Comparison of ENCODE assay signal across 13 cellular contexts in the genomic region with DNA sequence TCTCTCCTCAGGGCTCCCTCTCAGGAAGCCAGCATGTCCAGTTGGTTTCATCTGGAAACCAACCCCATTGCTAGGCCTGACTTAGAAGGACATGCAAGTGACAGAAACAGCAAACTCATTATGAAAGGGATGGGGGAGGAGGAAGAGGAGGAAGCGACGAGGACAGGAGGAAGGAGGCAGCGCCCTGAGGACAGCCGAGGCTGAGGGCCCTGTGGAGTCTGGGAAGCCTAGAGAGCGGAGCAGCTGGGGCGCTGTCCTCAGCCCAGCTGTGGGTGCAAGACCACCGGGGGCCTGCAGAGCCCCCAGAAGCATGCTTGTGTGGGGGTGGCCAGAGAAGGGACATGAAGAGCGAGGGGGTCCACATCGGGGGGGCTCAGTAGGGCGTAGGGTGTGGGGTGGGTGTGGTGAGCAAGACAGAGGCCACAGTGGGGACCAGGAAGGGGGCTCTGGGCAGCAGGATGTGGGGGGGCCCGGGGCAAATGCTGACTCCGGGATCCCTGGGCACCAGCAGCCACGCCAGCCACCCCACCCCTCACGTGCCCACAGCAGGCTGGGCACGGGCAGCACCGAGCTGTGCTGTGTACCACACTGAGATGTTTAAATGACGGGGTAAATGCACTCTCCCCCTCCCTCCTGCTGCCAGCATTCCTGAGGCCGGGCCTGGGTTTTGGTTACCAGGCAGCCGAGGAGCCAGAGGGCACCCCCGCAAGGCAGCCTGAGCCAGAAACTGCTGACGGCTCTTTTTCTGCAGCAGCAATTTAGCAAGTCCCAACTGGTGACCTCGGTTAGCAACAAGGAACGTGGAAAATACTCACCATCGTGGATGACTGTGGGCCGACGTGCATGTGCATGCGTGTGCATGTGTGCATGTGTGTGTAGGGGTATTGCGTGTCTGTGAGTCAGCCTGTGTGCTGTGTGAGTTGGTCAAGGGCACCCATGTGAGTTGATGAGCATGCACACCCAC.
DNase-seq lines count a peak whose midpoint lies in the region; ATAC-seq and TF ChIP-seq lines count a peak whose summit lies in the region.
"Had no signal": no experiment of that assay in that cellular context is flagged by ENCODE, and none has a peak within 500 bp of the region (broad histone marks: within the 10 kb centered on the region; RNA-seq: fewer than 3 reads in every experiment).

No MANE protein-coding gene starts in this region.

- H3K9me3 ChIP-seq in body of pancreas: no peaks in the 10 kb centered on the region
- peaks cover 0 to 5% of the 10 kb centered on the region in 2 donors for H3K9me3 ChIP-seq in left lung
- H3K9me3 ChIP-seq: upper lobe of left lung had no signal

- no peaks in the 10 kb centered on the region for H3K4me1 ChIP-seq in body of pancreas
- peaks cover 0 to 6% of the 10 kb centered on the region in 2 donors for H3K4me1 ChIP-seq in left lung
- H3K4me1 ChIP-seq: upper lobe of left lung had no signal

- WGBS in body of pancreas, 2 donors: 54 to 55% methylated on average over 22 to 28 of the region's 28 CpGs

- H3K4me3 ChIP-seq in body of pancreas (no peak overlapping the region), left lung (no peak overlapping the region)
- H3K4me3 ChIP-seq: upper lobe of left lung had no signal

- peak; percentile 20 for ATAC-seq in stimulated activated naive CD8-positive, alpha-beta T cell treated with anti-CD3 and anti-CD28 coated beads, Interleukin-15, amount 100 ng/mL, for 72 hours
- no peak for ATAC-seq in stimulated activated naive CD8-positive, alpha-beta T cell treated with anti-CD3 and anti-CD28 coated beads, Interleukin-15, Interleukin-2, amounts not matched to agents 100 U/mL and 50 U/mL, for 24 hours
- ATAC-seq in body of pancreas: peak; percentile 83
- peak; percentile 11 for ATAC-seq in left lung
- ATAC-seq in GM18519 (IDR thresholded peaks at IDR 0.05; ENCODE audit: low FRiP score, unreplicated experiment): no peak

- TF ChIP-seq POLR2A in body of pancreas (IDR thresholded peaks at IDR 0.05): no peak

- intact Hi-C loops in body of pancreas (cut with DNase I): no loop called here
- intact Hi-C loops in left lung (cut with DNase I): no loop called here

- H3K9me3 Mint-ChIP-seq in stimulated activated naive CD8-positive, alpha-beta T cell treated with anti-CD3 and anti-CD28 coated beads, Interleukin-15, amount 100 ng/mL, for 72 hours: peaks cover 15 to 18% of the 10 kb centered on the region in 2 donors

- H3K27ac ChIP-seq in body of pancreas (peak overlapping the region in 1 of 4 donors; percentile 56), left lung (no peak overlapping the region)
- H3K27ac ChIP-seq: upper lobe of left lung had no signal

- no peak overlapping the region for H3K4me3 Mint-ChIP-seq in stimulated activated naive CD8-positive, alpha-beta T cell treated with anti-CD3 and anti-CD28 coated beads, Interleukin-15, amount 100 ng/mL, for 72 hours
- H3K4me3 Mint-ChIP-seq: mesothelial cell of epicardium had no signal

- no peaks in the 10 kb centered on the region for H3K36me3 ChIP-seq in body of pancreas (replicated peaks in 1 of 2; ENCODE audit: insufficient read depth in 1 of 2, low read depth in 2 of 2)
- no peaks in the 10 kb centered on the region for H3K36me3 ChIP-seq in left lung
- H3K36me3 ChIP-seq: upper lobe of left lung had no signal

- H3K27me3 Mint-ChIP-seq in stimulated activated naive CD8-positive, alpha-beta T cell treated with anti-CD3 and anti-CD28 coated beads, Interleukin-15, amount 100 ng/mL, for 72 hours: peaks cover 9% of the 10 kb centered on the region

- TF ChIP-seq CTCF in body of pancreas (IDR thresholded peaks at IDR 0.05) (no peak), left lung (IDR thresholded peaks at IDR 0.05) (no peak)

- H3K27ac Mint-ChIP-seq in stimulated activated naive CD8-positive, alpha-beta T cell treated with anti-CD3 and anti-CD28 coated beads, Interleukin-15, amount 100 ng/mL, for 72 hours: peak overlapping the region in 1 of 2 donors; percentile 77
- H3K27ac Mint-ChIP-seq: mesothelial cell of epicardium had no signal

- peaks cover 8% of the 10 kb centered on the region for H3K4me1 Mint-ChIP-seq in stimulated activated naive CD8-positive, alpha-beta T cell treated with anti-CD3 and anti-CD28 coated beads, Interleukin-15, amount 100 ng/mL, for 72 hours

- DNase-seq in stimulated activated naive CD8-positive, alpha-beta T cell treated with anti-CD3 and anti-CD28 coated beads, Interleukin-15, amount 100 ng/mL, for 72 hours: no peak
- no peak for DNase-seq in stimulated activated naive CD8-positive, alpha-beta T cell treated with anti-CD3 and anti-CD28 coated beads, Interleukin-15, Interleukin-2, amounts not matched to agents 100 U/mL and 50 U/mL, for 24 hours
- peak; percentile 46 to 67 (median 57) for DNase-seq in body of pancreas
- DNase-seq in left lung: peak; percentile 29 to 51
- DNase-seq in middle frontal gyrus (ENCODE audit: extremely low spot score, low spot score): no peak
- DNase-seq in NCI-H1105 treated with DMSO at 0.1 percent for 48 hours (lab: John Stamatoyannopoulos, UW): no peak
- DNase-seq in NCI-H1694 treated with DMSO at 0.1 percent for 48 hours (lab: John Stamatoyannopoulos, UW): no peak
- DNase-seq: AML-193; NCI-H1436; stimulated activated CD4-positive, alpha-beta T cell treated with anti-CD3 and anti-CD28 coated beads, Interleukin-4, amount 100 ng/mL, for 1 hour had no signal

- H3K27me3 ChIP-seq in body of pancreas (no peaks in the 10 kb centered on the region), left lung (no peaks in the 10 kb centered on the region)
- H3K27me3 ChIP-seq: upper lobe of left lung had no signal

Comparison
In these comparisons a context has a peak if more than half of its experiments do, and no peak if none do; other contexts are left out.
1. ATAC-seq: peak in stimulated activated naive CD8-positive, alpha-beta T cell treated with anti-CD3 and anti-CD28 coated beads, Interleukin-15, amount 100 ng/mL, for 72 hours (single experiment), body of pancreas (single experiment) and left lung (single experiment); none in stimulated activated naive CD8-positive, alpha-beta T cell treated with anti-CD3 and anti-CD28 coated beads, Interleukin-15, Interleukin-2, amounts not matched to agents 100 U/mL and 50 U/mL, for 24 hours (single experiment) and GM18519 (single experiment).
2. DNase-seq: peak in body of pancreas (4 of 4) and left lung (2 of 2); none in stimulated activated naive CD8-positive, alpha-beta T cell treated with anti-CD3 and anti-CD28 coated beads, Interleukin-15, amount 100 ng/mL, for 72 hours (0 of 2), stimulated activated naive CD8-positive, alpha-beta T cell treated with anti-CD3 and anti-CD28 coated beads, Interleukin-15, Interleukin-2, amounts not matched to agents 100 U/mL and 50 U/mL, for 24 hours (single experiment), middle frontal gyrus (single experiment), NCI-H1105 treated with DMSO at 0.1 percent for 48 hours (single experiment) and NCI-H1694 treated with DMSO at 0.1 percent for 48 hours (single experiment).